In the genomic region with DNA sequence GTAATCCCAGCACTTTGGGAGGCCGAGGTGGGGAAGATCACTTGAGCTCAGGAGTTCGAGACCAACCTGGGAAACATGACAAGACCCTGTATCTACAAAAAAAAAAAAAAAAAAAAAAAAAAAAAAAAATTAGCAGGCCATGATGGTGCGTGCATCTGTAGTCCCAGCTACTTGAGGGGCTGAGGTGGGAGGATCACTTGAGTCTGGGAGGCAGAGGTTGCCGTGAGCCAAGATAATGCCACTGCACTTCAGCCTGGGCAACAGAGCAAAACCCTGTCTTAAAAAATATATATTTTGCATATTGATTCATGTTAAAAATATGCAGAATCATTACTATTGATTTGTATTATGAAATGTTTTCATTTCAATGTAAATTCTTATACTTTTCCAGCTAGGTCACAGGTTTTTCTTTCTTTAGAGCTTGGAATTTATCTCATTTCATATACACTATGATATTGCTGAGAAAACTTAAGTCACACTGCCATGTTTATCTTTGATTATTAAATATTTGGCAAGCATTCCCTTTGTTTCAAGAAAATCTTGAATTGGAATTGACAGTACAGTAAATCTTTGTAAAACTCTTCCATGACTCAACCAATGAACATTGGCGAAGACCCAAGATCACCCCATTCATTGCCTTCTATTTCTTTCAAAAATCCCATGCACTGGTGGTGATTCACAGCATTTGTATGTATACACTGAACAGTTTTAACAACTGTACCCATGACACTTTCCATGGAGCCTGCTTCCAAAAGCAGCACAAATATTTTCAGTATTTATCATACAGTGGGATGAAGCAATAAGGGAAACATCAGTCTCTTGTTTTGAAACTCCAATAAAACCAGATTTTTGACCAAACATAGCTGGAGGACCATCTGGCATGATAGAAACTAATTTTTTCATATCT, we compare ENCODE assay signal across 12 cellular contexts.
DNase-seq lines count a peak whose midpoint lies in the region; ATAC-seq, FAIRE-seq and TF ChIP-seq lines count a peak whose summit lies in the region.
"Had no signal": no experiment of that assay in that cellular context is flagged by ENCODE, and none has a peak within 500 bp of the region (broad histone marks: within the 10 kb centered on the region; RNA-seq: fewer than 3 reads in every experiment).

No MANE protein-coding gene starts in this region.

- H3K4me3 Mint-ChIP-seq in activated CD8-positive, alpha-beta memory T cell treated with anti-CD3 and anti-CD28 coated beads, Interleukin-2, amount 10 ng/mL, durations not matched to agents 7 days and 5 days: no peak overlapping the region
- H3K4me3 Mint-ChIP-seq: natural killer cell had no signal

- H3K9me3 ChIP-seq in ascending aorta: no peaks in the 10 kb centered on the region

- H3K27me3 ChIP-seq in ascending aorta: no peaks in the 10 kb centered on the region

- intact Hi-C loops in ascending aorta (cut with DNase I): loop anchor here (1.0 to 10.0 kb wide), 4 partner anchors 22 to 91 kb away; no protein-coding TSS in a partner anchor

- H3K4me1 Mint-ChIP-seq in activated CD8-positive, alpha-beta memory T cell treated with anti-CD3 and anti-CD28 coated beads, Interleukin-2, amount 10 ng/mL, durations not matched to agents 7 days and 5 days: no peaks in the 10 kb centered on the region
- H3K4me1 Mint-ChIP-seq: natural killer cell had no signal

- CTCF ChIA-PET in activated CD8-positive, alpha-beta memory T cell treated with anti-CD3 and anti-CD28 coated beads, Interleukin-2, amount 10 ng/mL, durations not matched to agents 7 days and 5 days (lab: Charles Lee): no interaction called here

- no peak for FAIRE-seq in urothelium cell line (lab: Jason Lieb, UNC)
- FAIRE-seq: colon had no signal

- no peak for ATAC-seq in activated CD8-positive, alpha-beta memory T cell treated with anti-CD3 and anti-CD28 coated beads, Interleukin-2, amount 10 ng/mL, durations not matched to agents 7 days and 5 days
- ATAC-seq: natural killer cell had no signal

- H3K27ac ChIP-seq in ascending aorta: peak overlapping the region; percentile 30 to 60
- H3K27ac ChIP-seq: 22Rv1 had no signal

- no peak overlapping the region for H3K4me3 ChIP-seq in ascending aorta

- DNase-seq in DMS 273 (lab: John Stamatoyannopoulos, UW; ENCODE audit: unreplicated experiment): peak; percentile 32
- DNase-seq in DMS 273 treated with DMSO at 0.1 percent for 48 hours (lab: John Stamatoyannopoulos, UW): no peak
- peak in 1 of 2 donors; percentile 86 for DNase-seq in ascending aorta (ENCODE audit: low spot score in 2 of 2)
- DNase-seq in hepatic stellate cell (ENCODE audit: low spot score): peak; percentile 85
- peak; percentile 77 for DNase-seq in urothelium cell line (ENCODE audit: low spot score)
- DNase-seq in activated gamma-delta T cell (lab: John Stamatoyannopoulos, UW): no peak
- DNase-seq in stimulated activated naive CD4-positive, alpha-beta T cell (lab: John Stamatoyannopoulos, UW): no peak
- no peak for DNase-seq in activated CD8-positive, alpha-beta memory T cell treated with anti-CD3 and anti-CD28 coated beads, Interleukin-2, amount 10 ng/mL, durations not matched to agents 7 days and 5 days
- DNase-seq: activated CD4-positive, alpha-beta T cell treated with anti-CD3 and anti-CD28 coated beads for 4 hours; natural killer cell had no signal

- no peak overlapping the region for H3K27ac Mint-ChIP-seq in activated CD8-positive, alpha-beta memory T cell treated with anti-CD3 and anti-CD28 coated beads, Interleukin-2, amount 10 ng/mL, durations not matched to agents 7 days and 5 days
- H3K27ac Mint-ChIP-seq: natural killer cell had no signal

- no peaks in the 10 kb centered on the region for H3K36me3 ChIP-seq in ascending aorta

- TF ChIP-seq CTCF in ascending aorta (IDR thresholded peaks at IDR 0.05): no peak

- H3K9me3 Mint-ChIP-seq in activated CD8-positive, alpha-beta memory T cell treated with anti-CD3 and anti-CD28 coated beads, Interleukin-2, amount 10 ng/mL, durations not matched to agents 7 days and 5 days (ENCODE audit: low read depth): no peaks in the 10 kb centered on the region
- H3K9me3 Mint-ChIP-seq: natural killer cell had no signal

- no peaks in the 10 kb centered on the region for H3K27me3 Mint-ChIP-seq in activated CD8-positive, alpha-beta memory T cell treated with anti-CD3 and anti-CD28 coated beads, Interleukin-2, amount 10 ng/mL, durations not matched to agents 7 days and 5 days

- H3K36me3 Mint-ChIP-seq in activated CD8-positive, alpha-beta memory T cell treated with anti-CD3 and anti-CD28 coated beads, Interleukin-2, amount 10 ng/mL, durations not matched to agents 7 days and 5 days: no peaks in the 10 kb centered on the region
- H3K36me3 Mint-ChIP-seq: natural killer cell had no signal

- H3K4me1 ChIP-seq in ascending aorta: peaks cover 0 to 10% of the 10 kb centered on the region in 2 donors

Comparison
In these comparisons a context has a peak if more than half of its experiments do, and no peak if none do; other contexts are left out.
1. DNase-seq: peak in DMS 273 (single experiment), hepatic stellate cell (single experiment) and urothelium cell line (single experiment); none in DMS 273 treated with DMSO at 0.1 percent for 48 hours (single experiment), activated gamma-delta T cell (single experiment), stimulated activated naive CD4-positive, alpha-beta T cell (0 of 6) and activated CD8-positive, alpha-beta memory T cell treated with anti-CD3 and anti-CD28 coated beads, Interleukin-2, amount 10 ng/mL, durations not matched to agents 7 days and 5 days (single experiment).